ENCODE assay signal across 15 cellular contexts in genomic region chr17:18250259-18250658, GRCh38. TPM values are rescaled to one million over a fixed set of nuclear protein-coding genes. Genes with fewer than 3 reads are reported as not detected.
DNase-seq lines count a peak whose midpoint lies in the region; ATAC-seq and TF ChIP-seq lines count a peak whose summit lies in the region.
"Had no signal": no experiment of that assay in that cellular context is flagged by ENCODE, and none has a peak within 500 bp of the region (broad histone marks: within the 10 kb centered on the region; RNA-seq: fewer than 3 reads in every experiment).

No MANE protein-coding gene starts in this region.

- H3K9me3 ChIP-seq in RWPE2 (ENCODE audit: severe bottlenecking) (no peaks in the 10 kb centered on the region), mucosa of descending colon (no peaks in the 10 kb centered on the region)
- H3K9me3 ChIP-seq: gastrocnemius medialis, neutrophil had no signal

- H3K27me3 ChIP-seq in RWPE2 (ENCODE audit: insufficient read depth, poor library complexity, severe bottlenecking), result no peaks in the 10 kb centered on the region
- H3K27me3 ChIP-seq: gastrocnemius medialis, neutrophil had no signal

- H3K4me1 ChIP-seq in RWPE2 (ENCODE audit: insufficient read depth, poor library complexity, severe bottlenecking) (peaks cover 4% of the 10 kb centered on the region), mucosa of descending colon (ENCODE audit: low read depth) (peaks cover 3% of the 10 kb centered on the region)

- H3K4me3 ChIP-seq in RWPE2 (ENCODE audit: severe bottlenecking) (no peak overlapping the region), mucosa of descending colon (no peak overlapping the region)
- H3K4me3 ChIP-seq: gastrocnemius medialis had no signal

- peak; percentile 25 for DNase-seq in DMS153 (lab: John Stamatoyannopoulos, UW)
- DNase-seq in DMS153 treated with DMSO at 0.1 percent for 48 hours (lab: John Stamatoyannopoulos, UW; ENCODE audit: unreplicated experiment), result no peak
- DNase-seq in NCI-H1105 (lab: John Stamatoyannopoulos, UW), result peak; percentile 45
- DNase-seq in RWPE2 (ENCODE audit: low spot score), result no peak
- peak; percentile 80 to 90 (median 87) for DNase-seq in mucosa of descending colon
- DNase-seq in NCI-H187 (lab: John Stamatoyannopoulos, UW), result no peak
- no peak for DNase-seq in GM13976 (ENCODE audit: low spot score)
- DNase-seq in HUDEP-2 (lab: John Stamatoyannopoulos, UW; ENCODE audit: unreplicated experiment in 76 of 76), result no peak
- DNase-seq: gastrocnemius medialis; GF-D8; NCI-H1048; stimulated activated CD4-positive, alpha-beta T cell treated with anti-CD3 and anti-CD28 coated beads, Interleukin-4, amount 100 ng/mL, for 24 hours; WERI-Rb-1 had no signal

- H3K36me3 ChIP-seq in RWPE2 (ENCODE audit: low read depth), result peaks cover 96% of the 10 kb centered on the region
- peaks cover 3% of the 10 kb centered on the region for H3K36me3 ChIP-seq in mucosa of descending colon (ENCODE audit: low read depth)

- no peak for TF ChIP-seq CTCF in RWPE2 (IDR thresholded peaks at IDR 0.05; ENCODE audit: poor library complexity, severe bottlenecking)
- no peak for TF ChIP-seq CTCF in mucosa of descending colon (IDR thresholded peaks at IDR 0.05)
- TF ChIP-seq CTCF in GM13976 (IDR thresholded peaks at IDR 0.05; ENCODE audit: borderline replicate concordance, control extremely low read depth, extremely low read depth, insufficient read depth, missing control alignments), result no peak

- no peak overlapping the region for H3K27ac ChIP-seq in RWPE2 (ENCODE audit: poor library complexity, severe bottlenecking)
- H3K27ac ChIP-seq: gastrocnemius medialis, neutrophil, WERI-Rb-1 had no signal

- in situ Hi-C loops in GM13976 (cut with MboI; ENCODE audit: low sequenced_read_pairs, unreplicated experiment), result no loop called here

- intact Hi-C loops in mucosa of descending colon (cut with DNase I, micrococcal nuclease), result no loop called here

- ATAC-seq in RWPE2 (ENCODE audit: low read depth) (peak; percentile 63), mucosa of descending colon (peak; percentile 58)
- ATAC-seq: gastrocnemius medialis, sciatic nerve had no signal

RNA-seq across cellular contexts. Expression of gene FLII, which starts 8.3 kb away (rescaled TPM):
- 100 to 1,000 TPM; 278 to 319 (median 316) TPM for total RNA-seq in mucosa of descending colon

RNA-seq across cellular contexts. Expression of gene MIEF2, which starts 10.2 kb away (rescaled TPM):
- 10 to 100 TPM; 13.4 to 20.7 (median 16.4) TPM for total RNA-seq in mucosa of descending colon

RNA-seq across cellular contexts. Expression of gene LLGL1, which starts 24.8 kb away (rescaled TPM):
- total RNA-seq in mucosa of descending colon, result 10 to 100 TPM in 2 of 3 donors, 1 to 10 TPM in 1; 6.7 to 15.1 (median 10.3) TPM

Comparison
In these comparisons a context has a peak if more than half of its experiments do, and no peak if none do; other contexts are left out.
1. DNase-seq: peak in DMS153 (single experiment), NCI-H1105 (single experiment) and mucosa of descending colon (3 of 3); none in DMS153 treated with DMSO at 0.1 percent for 48 hours (single experiment), RWPE2 (single experiment), NCI-H187 (0 of 2), GM13976 (single experiment) and HUDEP-2 (0 of 76).